Comparison of ENCODE assay signal across 8 cellular contexts in the genomic region with DNA sequence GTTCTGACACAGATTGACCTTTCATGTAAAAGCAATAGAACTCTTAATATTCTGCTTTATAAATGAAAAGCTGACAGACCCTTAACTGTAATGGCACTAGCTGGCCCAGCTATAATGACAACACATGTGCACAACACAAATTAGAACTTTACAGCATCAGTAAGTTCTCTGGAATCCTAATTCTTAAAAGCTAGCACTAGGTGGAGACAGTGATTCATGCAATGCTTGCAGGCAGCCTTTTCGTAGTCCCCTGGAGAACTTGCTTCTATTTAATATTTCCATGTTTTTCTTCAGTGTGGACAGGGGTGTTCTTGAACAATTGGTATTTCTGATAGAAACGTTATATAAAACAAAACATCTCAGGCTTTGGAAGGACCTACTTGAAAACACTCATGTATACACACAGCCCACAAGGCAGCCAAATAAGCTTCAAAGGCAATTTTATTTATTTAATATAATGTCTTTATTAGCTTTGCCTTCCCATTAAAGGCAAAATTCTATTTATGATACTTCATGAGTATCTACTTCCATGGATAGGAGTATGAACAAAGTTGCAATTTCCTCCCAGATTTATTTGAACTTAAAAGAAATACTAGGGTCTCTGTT.
DNase-seq lines count a peak whose midpoint lies in the region; ATAC-seq and TF ChIP-seq lines count a peak whose summit lies in the region.

No MANE protein-coding gene starts in this region.

- peak; percentile 68; the same call in 1 of the 2 replicates for TF ChIP-seq CTCF in Panc1 (IDR thresholded peaks at IDR 0.05)

- DNase-seq in COLO829 (ENCODE audit: low spot score): peak; percentile 27
- peak; percentile 20 for DNase-seq in HuH-7.5 (ENCODE audit: low spot score)
- peak; percentile 10 for DNase-seq in Panc1 (ENCODE audit: low read depth, low spot score)
- peak; percentile 30 for DNase-seq in glomerular visceral epithelial cell (ENCODE audit: extremely low spot score)
- DNase-seq in stimulated activated naive CD4-positive, alpha-beta T cell (lab: John Stamatoyannopoulos, UW): no peak
- DNase-seq in activated T-cell treated with anti-CD3 and anti-CD28 coated beads, Interleukin-2, amount 50 U/mL, for 48 hours: no peak
- no peak for DNase-seq in occipital lobe (lab: John Stamatoyannopoulos, UW)

- CTCF ChIA-PET in Panc1 (lab: Charles Lee): interaction anchor here (1.3 kb wide), 1 partner anchor 85 kb away, joined by 6 read pairs; no protein-coding TSS in a partner anchor

- no TSS peak for BruUV-seq in Panc1 (replicated peaks; lab: Mats Ljungman, UMichigan)

- no peaks in the 10 kb centered on the region for H3K9me3 ChIP-seq in Panc1 (ENCODE audit: control insufficient read depth, insufficient read depth, low read depth, low read length)

- no peaks in the 10 kb centered on the region for H3K4me1 ChIP-seq in Panc1 (ENCODE audit: control insufficient read depth, insufficient read depth, low read length)

- ATAC-seq in Panc1: 0 out of 2 replicates have a peak, but pooled peaks have one; percentile 63
- ATAC-seq in GM19395 (IDR thresholded peaks at IDR 0.05; ENCODE audit: unreplicated experiment): no peak

- H3K27ac ChIP-seq in Panc1 (ENCODE audit: low read length): no peak overlapping the region

- in situ Hi-C loops in Panc1 (cut with HindIII; ENCODE audit: low pct_unique_long_range_greater_than_20kb, low sequenced_read_pairs): no loop called here

- intact Hi-C loops in Panc1 (cut with micrococcal nuclease; ENCODE audit: unreplicated experiment): loop anchor here (1.0 kb wide), 1 partner anchor 273 kb away; no protein-coding TSS in a partner anchor

- POLR2A ChIA-PET in Panc1 (lab: Charles Lee): no interaction called here

- no peaks in the 10 kb centered on the region for H3K36me3 ChIP-seq in Panc1 (ENCODE audit: control insufficient read depth, insufficient read depth, low read length)

- H3K4me3 ChIP-seq in Panc1 (ENCODE audit: low read depth in 2 of 2, low read length in 2 of 2): no peak overlapping the region

- H3K27me3 ChIP-seq in Panc1 (ENCODE audit: control insufficient read depth, insufficient read depth, low read length): no peaks in the 10 kb centered on the region

Comparison
In these comparisons a context has a peak if more than half of its experiments do, and no peak if none do; other contexts are left out.
1. DNase-seq: peak in COLO829 (single experiment), HuH-7.5 (single experiment), Panc1 (single experiment) and glomerular visceral epithelial cell (single experiment); none in stimulated activated naive CD4-positive, alpha-beta T cell (0 of 6), activated T-cell treated with anti-CD3 and anti-CD28 coated beads, Interleukin-2, amount 50 U/mL, for 48 hours (0 of 2) and occipital lobe (single experiment).